ENCODE assay signal across 1 cellular context in the genomic region with DNA sequence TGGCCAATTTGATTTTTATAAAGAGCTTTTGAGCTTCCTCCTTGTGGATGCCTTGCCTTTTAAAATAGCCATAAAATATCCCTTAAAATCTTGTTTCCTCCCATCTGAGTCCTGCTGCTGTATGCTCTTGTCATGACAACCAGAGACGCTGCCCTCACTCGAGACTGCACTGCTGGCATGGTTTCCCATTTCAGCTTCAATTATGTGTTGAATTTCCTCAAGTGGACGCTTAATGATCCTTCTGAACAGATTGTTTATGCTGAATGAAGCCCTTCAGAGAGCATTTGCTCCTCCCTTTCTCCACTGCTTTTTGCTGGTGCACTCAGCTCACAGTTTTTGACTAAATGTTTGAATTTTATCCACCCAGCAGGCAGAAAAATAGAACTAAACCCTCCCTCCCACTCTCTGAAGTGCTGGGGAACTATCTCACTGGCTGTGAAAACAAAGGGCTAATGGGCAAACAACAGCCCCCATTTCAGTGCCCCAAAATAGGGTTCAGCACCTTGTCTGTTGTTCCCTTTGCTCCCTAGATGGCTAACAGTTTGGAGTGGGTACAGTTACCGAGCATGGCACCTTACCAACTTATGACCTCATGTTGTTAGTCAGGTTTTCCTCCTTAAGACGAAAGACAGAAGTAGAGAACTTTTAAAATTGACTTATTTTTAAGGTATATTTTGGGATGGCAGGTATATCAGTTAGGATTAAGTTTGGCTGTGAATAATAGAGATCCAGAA.
TF ChIP-seq lines count a peak whose summit lies in the region.

No MANE protein-coding gene starts in this region.

TF ChIP-seq in HEK293, 187 proteins besides CTCF, POLR2A, EP300 and RAD21 (continued from another document):
- TF ChIP-seq ATF2 (tag by site-specific recombination; IDR thresholded peaks at IDR 0.05; ENCODE audit: low read depth): 0 out of 2 replicates have a peak, but pooled peaks have one; percentile 27
- TF ChIP-seq ZNF654 (tag by site-specific recombination; IDR thresholded peaks at IDR 0.05; ENCODE audit: low read depth): 0 out of 2 replicates have a peak, but pooled peaks have one; percentile 3
